Comparison of ENCODE assay signal across 8 cellular contexts in the genomic region with DNA sequence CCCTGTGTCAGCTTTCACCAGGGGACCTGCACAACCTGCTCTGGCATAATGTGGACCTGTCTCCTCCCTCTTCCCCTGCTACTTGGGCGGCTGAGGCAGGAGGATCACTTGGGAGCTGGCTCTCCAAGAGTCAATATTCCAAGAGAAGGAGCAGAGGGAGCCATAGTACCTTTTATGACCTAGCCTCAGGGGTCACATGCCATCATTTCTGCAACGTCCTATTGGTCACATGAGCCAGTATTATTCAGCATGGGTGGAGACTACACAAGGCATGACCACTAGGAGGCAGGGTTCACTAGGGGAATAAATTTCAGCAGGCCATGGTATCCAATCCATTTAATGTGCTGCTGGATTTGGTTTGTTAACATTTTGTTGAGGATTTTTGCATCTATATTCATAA. TPM values are rescaled to one million over a fixed set of nuclear protein-coding genes. Genes with fewer than 3 reads are reported as not detected.
DNase-seq lines count a peak whose midpoint lies in the region; ATAC-seq and TF ChIP-seq lines count a peak whose summit lies in the region.

No MANE protein-coding gene starts in this region.

- DNase-seq in MCF 10A (ENCODE audit: unreplicated experiment) (peak; percentile 60), breast epithelium (ENCODE audit: low spot score in 2 of 2) (no peak), SK-MEL-5 (ENCODE audit: low read depth, low spot score) (peak; percentile 53), progenitor cell of endocrine pancreas (ENCODE audit: low spot score, unreplicated experiment) (no peak), AG20443 (ENCODE audit: low spot score) (no peak), NCI-H345 treated with DMSO at 0.1 percent for 48 hours (lab: John Stamatoyannopoulos, UW; ENCODE audit: unreplicated experiment) (no peak), heart right ventricle (no peak)
- DNase-seq in central memory CD8-positive, alpha-beta T cell (ENCODE audit: low spot score in 2 of 2) = peak in 1 of 2 donors; percentile 46

- no peak overlapping the region for H3K4me3 Mint-ChIP-seq in MCF 10A (ENCODE audit: unreplicated experiment)
- no peak overlapping the region for H3K4me3 Mint-ChIP-seq in central memory CD8-positive, alpha-beta T cell
- H3K4me3 Mint-ChIP-seq in progenitor cell of endocrine pancreas (ENCODE audit: low read depth) = no peak overlapping the region

- CTCF ChIA-PET in MCF 10A (lab: Yijun Ruan, JAX) = interaction anchor here (0.6 kb wide), 1 partner anchor 21 kb away, joined by 3 read pairs; no protein-coding TSS in a partner anchor

- 56 to 57% methylated on average over 2 of the region's 2 CpGs for WGBS in heart right ventricle, 2 donors

- H3K9me3 Mint-ChIP-seq in MCF 10A (ENCODE audit: unreplicated experiment) = no peaks in the 10 kb centered on the region
- no peaks in the 10 kb centered on the region for H3K9me3 Mint-ChIP-seq in central memory CD8-positive, alpha-beta T cell
- H3K9me3 Mint-ChIP-seq in progenitor cell of endocrine pancreas (ENCODE audit: low read depth) = no peaks in the 10 kb centered on the region

- TF ChIP-seq POLR2A in breast epithelium (IDR thresholded peaks at IDR 0.05) = no peak

- ATAC-seq in central memory CD8-positive, alpha-beta T cell (replicated peaks; ENCODE audit: extremely low read depth, poor library complexity, severe bottlenecking) = peak; percentile 64
- no peak for ATAC-seq in heart right ventricle

- POLR2A ChIA-PET in MCF 10A (lab: Yijun Ruan, JAX) = no interaction called here

- H3K27ac ChIP-seq in breast epithelium (no peak overlapping the region), heart right ventricle (no peak overlapping the region)

- H3K36me3 ChIP-seq in breast epithelium = no peaks in the 10 kb centered on the region
- no peaks in the 10 kb centered on the region for H3K36me3 ChIP-seq in heart right ventricle

- H3K27ac Mint-ChIP-seq in MCF 10A (ENCODE audit: low read depth, unreplicated experiment) (no peak overlapping the region), progenitor cell of endocrine pancreas (no peak overlapping the region)
- H3K27ac Mint-ChIP-seq in central memory CD8-positive, alpha-beta T cell (ENCODE audit: low read depth) = no peak overlapping the region

- TF ChIP-seq CTCF in MCF 10A (IDR thresholded peaks at IDR 0.05; ENCODE audit: unreplicated experiment) (peak; percentile 10), breast epithelium (IDR thresholded peaks at IDR 0.05) (no peak), progenitor cell of endocrine pancreas (IDR thresholded peaks at IDR 0.05; ENCODE audit: unreplicated experiment) (peak; percentile 19), heart right ventricle (IDR thresholded peaks at IDR 0.05) (peak in 1 of 9 donors; percentile 36)

- H3K4me1 Mint-ChIP-seq in MCF 10A (ENCODE audit: insufficient read depth, unreplicated experiment) = no peaks in the 10 kb centered on the region
- H3K4me1 Mint-ChIP-seq in central memory CD8-positive, alpha-beta T cell = no peaks in the 10 kb centered on the region
- no peaks in the 10 kb centered on the region for H3K4me1 Mint-ChIP-seq in progenitor cell of endocrine pancreas (ENCODE audit: low read depth)

- BruUV-seq in MCF 10A (replicated peaks; lab: Mats Ljungman, UMichigan) = no TSS peak

- intact Hi-C loops in MCF 10A (cut with micrococcal nuclease) (no loop called here), breast epithelium (cut with DNase I; ENCODE audit: low total_unique reads) (no loop called here), heart right ventricle (cut with DNase I) (no loop called here)

- peaks cover 61% of the 10 kb centered on the region for H3K27me3 Mint-ChIP-seq in MCF 10A (ENCODE audit: insufficient read depth, unreplicated experiment)
- H3K27me3 Mint-ChIP-seq in central memory CD8-positive, alpha-beta T cell = no peaks in the 10 kb centered on the region
- peaks cover 39% of the 10 kb centered on the region for H3K27me3 Mint-ChIP-seq in progenitor cell of endocrine pancreas

- no peak overlapping the region for H3K4me3 ChIP-seq in breast epithelium
- H3K4me3 ChIP-seq in heart right ventricle = no peak overlapping the region

- no peaks in the 10 kb centered on the region for H3K4me1 ChIP-seq in breast epithelium
- no peaks in the 10 kb centered on the region for H3K4me1 ChIP-seq in heart right ventricle

- H3K9me3 ChIP-seq in breast epithelium = peaks cover 6 to 8% of the 10 kb centered on the region in 2 donors
- H3K9me3 ChIP-seq in heart right ventricle = peaks cover 0 to 20% (median 0%) of the 10 kb centered on the region in 11 donors

- H3K27me3 ChIP-seq in breast epithelium (no peaks in the 10 kb centered on the region), heart right ventricle (peaks cover 0 to 18% (median 0%) of the 10 kb centered on the region in 7 donors)

- in situ Hi-C loops in SK-MEL-5 (cut with HindIII; ENCODE audit: low pct_unique_long_range_greater_than_20kb, low sequenced_read_pairs) = no loop called here

- H3K36me3 Mint-ChIP-seq in MCF 10A (ENCODE audit: insufficient read depth, unreplicated experiment) (no peaks in the 10 kb centered on the region), progenitor cell of endocrine pancreas (ENCODE audit: insufficient read depth) (no peaks in the 10 kb centered on the region)
- H3K36me3 Mint-ChIP-seq in central memory CD8-positive, alpha-beta T cell (ENCODE audit: insufficient read depth) = no peaks in the 10 kb centered on the region

RNA-seq across cellular contexts. Expression of a gene that starts 12.0 kb away (rescaled TPM):
- 11.9 and 17.6 TPM in 2 replicates for total RNA-seq in MCF 10A (2022)
- 10 to 100 TPM; 26.4 to 47.6 (median 34.1) TPM for total RNA-seq in breast epithelium
- 22.8 and 24.3 TPM in 2 replicates for total RNA-seq in SK-MEL-5 (2014; rRNA removed; shearing (Covaris generic))
- 28.7 and 36.7 TPM in 2 replicates for polyA plus RNA-seq in SK-MEL-5 (2015; cell fraction: cytosol; rRNA removed)
- polyA plus RNA-seq in SK-MEL-5 (2015; cell fraction: nucleus; rRNA removed) = 239 and 268 TPM in 2 replicates
- 2.2 and 3.0 TPM in 2 replicates for total RNA-seq in progenitor cell of endocrine pancreas
- 10 to 100 TPM in 4 of 10 donors, 1 to 10 TPM in 6; 4.0 to 18.9 (median 9.6) TPM for total RNA-seq in heart right ventricle
- polyA plus RNA-seq in heart right ventricle = 10 to 100 TPM; 11.1 to 30.2 TPM

RNA-seq across cellular contexts. Expression of a gene that starts 28.3 kb away (rescaled TPM):
- total RNA-seq in MCF 10A (2022) = 0.44 TPM in 1 of 2 replicates, not detected in the other
- under 1 TPM in 2 of 3 donors, not detected in 1; 0.29 to 0.33 TPM for total RNA-seq in breast epithelium
- total RNA-seq in SK-MEL-5 (2014; rRNA removed; shearing (Covaris generic)) = 1.5 and 2.6 TPM in 2 replicates
- polyA plus RNA-seq in SK-MEL-5 (2015; cell fraction: cytosol; rRNA removed) = 2.3 and 2.9 TPM in 2 replicates
- 2.6 and 4.2 TPM in 2 replicates for polyA plus RNA-seq in SK-MEL-5 (2015; cell fraction: nucleus; rRNA removed)
- total RNA-seq in progenitor cell of endocrine pancreas = not detected in 2 replicates
- under 1 TPM in 1 of 10 donors, not detected in 9; 0.14 TPM for total RNA-seq in heart right ventricle
- polyA plus RNA-seq in heart right ventricle = under 1 TPM; 0.09 to 0.37 TPM

RNA-seq across cellular contexts. Expression of a gene that starts 32.0 kb away (rescaled TPM):
- total RNA-seq in MCF 10A (2022) (95.0 and 123 TPM in 2 replicates), breast epithelium (10 to 100 TPM; 17.1 to 44.2 (median 35.3) TPM), progenitor cell of endocrine pancreas (51.5 and 54.8 TPM in 2 replicates), heart right ventricle (10 to 100 TPM; 17.6 to 43.3 (median 20.7) TPM)
- 34.0 and 42.4 TPM in 2 replicates for total RNA-seq in SK-MEL-5 (2014; rRNA removed; shearing (Covaris generic))
- 61.6 and 62.9 TPM in 2 replicates for polyA plus RNA-seq in SK-MEL-5 (2015; cell fraction: cytosol; rRNA removed)
- 138 and 141 TPM in 2 replicates for polyA plus RNA-seq in SK-MEL-5 (2015; cell fraction: nucleus; rRNA removed)
- 10 to 100 TPM; 34.3 to 47.7 TPM for polyA plus RNA-seq in heart right ventricle

RNA-seq across cellular contexts. Expression of a gene that starts 37.3 kb away (rescaled TPM):
- total RNA-seq in MCF 10A (2022) = 36.1 and 43.1 TPM in 2 replicates
- 1 to 10 TPM; 4.0 to 7.2 (median 4.3) TPM for total RNA-seq in breast epithelium
- total RNA-seq in SK-MEL-5 (2014; rRNA removed; shearing (Covaris generic)) = 3.1 and 4.4 TPM in 2 replicates
- 8.7 and 10.7 TPM in 2 replicates for polyA plus RNA-seq in SK-MEL-5 (2015; cell fraction: cytosol; rRNA removed)
- polyA plus RNA-seq in SK-MEL-5 (2015; cell fraction: nucleus; rRNA removed) = 19.6 and 23.9 TPM in 2 replicates
- 20.5 and 23.7 TPM in 2 replicates for total RNA-seq in progenitor cell of endocrine pancreas
- 10 to 100 TPM in 1 of 10 donors, 1 to 10 TPM in 9; 4.9 to 13.8 (median 6.8) TPM for total RNA-seq in heart right ventricle
- polyA plus RNA-seq in heart right ventricle = 1 to 10 TPM; 4.2 to 4.7 TPM

RNA-seq across cellular contexts. Expression of a gene that starts 45.5 kb away (rescaled TPM):
- 224 and 249 TPM in 2 replicates for total RNA-seq in MCF 10A (2022)
- 100 to 1,000 TPM; 293 to 322 (median 308) TPM for total RNA-seq in breast epithelium
- 275 and 291 TPM in 2 replicates for total RNA-seq in SK-MEL-5 (2014; rRNA removed; shearing (Covaris generic))
- polyA plus RNA-seq in SK-MEL-5 (2015; cell fraction: cytosol; rRNA removed) = 207 and 215 TPM in 2 replicates
- polyA plus RNA-seq in SK-MEL-5 (2015; cell fraction: nucleus; rRNA removed) = 642 and 682 TPM in 2 replicates
- 216 and 220 TPM in 2 replicates for total RNA-seq in progenitor cell of endocrine pancreas
- total RNA-seq in heart right ventricle = 100 to 1,000 TPM; 146 to 193 (median 180) TPM
- polyA plus RNA-seq in heart right ventricle = 100 to 1,000 TPM; 113 to 241 TPM

Comparison
In these comparisons a context has a peak if more than half of its experiments do, and no peak if none do; other contexts are left out.
1. DNase-seq: peak in MCF 10A (single experiment) and SK-MEL-5 (single experiment); none in breast epithelium (0 of 2), progenitor cell of endocrine pancreas (single experiment), AG20443 (single experiment), NCI-H345 treated with DMSO at 0.1 percent for 48 hours (single experiment) and heart right ventricle (0 of 2).
2. CTCF ChIP-seq: peak in MCF 10A (single experiment) and progenitor cell of endocrine pancreas (single experiment); none in breast epithelium (0 of 3).